In genomic region chr1:184069675-184070074, GRCh38 we compare ENCODE assay signal across 21 cellular contexts.
"Had no signal": no experiment of that assay in that cellular context is flagged by ENCODE, and none has a peak within 500 bp of the region (broad histone marks: within the 10 kb centered on the region; RNA-seq: fewer than 3 reads in every experiment).

No MANE protein-coding gene starts in this region.

- H2AFZ ChIP-seq: hepatocyte had no signal

- ATAC-seq: esophagus mucosa; natural killer cell; stimulated activated naive CD8-positive, alpha-beta T cell treated with anti-CD3 and anti-CD28 coated beads, Interleukin-15, amount 100 ng/mL, for 72 hours; T-helper 17 cell had no signal

- H3K27me3 ChIP-seq: adrenal gland, hepatocyte, upper lobe of left lung had no signal

- H3K9me3 ChIP-seq: adrenal gland, left ventricle myocardium inferior, upper lobe of left lung had no signal

- H3K27ac ChIP-seq: adrenal gland, coronary artery, hepatocyte, left ventricle myocardium inferior, skin epidermis, upper lobe of left lung had no signal

- H3K4me2 ChIP-seq: hepatocyte had no signal

- H3K79me2 ChIP-seq: hepatocyte had no signal

- H3K9me3 Mint-ChIP-seq: activated B cell treated with CpG ODN at 0.5 μM for 24 hours; activated naive CD4-positive, alpha-beta T cell treated with anti-CD3 and anti-CD28 coated beads for 36 hours; activated T-helper 2 cell treated with anti-CD3 and anti-CD28 coated beads, Interferon-gamma antibody, Interleukin-2, Interleukin-4, amounts not matched to agents 10 μg/mL and 5 μg/mL and 100 μg/mL, durations not matched to agents 14 hours and 24 hours and 36 hours; natural killer cell; stimulated activated naive CD8-positive, alpha-beta T cell treated with anti-CD3 and anti-CD28 coated beads, Interleukin-15, amount 100 ng/mL, for 72 hours had no signal

- H3K4me3 Mint-ChIP-seq: activated B cell treated with CpG ODN at 0.5 μM for 24 hours; activated naive CD4-positive, alpha-beta T cell treated with anti-CD3 and anti-CD28 coated beads for 36 hours; natural killer cell; stimulated activated naive CD8-positive, alpha-beta T cell treated with anti-CD3 and anti-CD28 coated beads, Interleukin-15, amount 100 ng/mL, for 72 hours; T-helper 17 cell had no signal

- H3K27ac Mint-ChIP-seq: activated B cell treated with CpG ODN at 0.5 μM for 24 hours; activated naive CD4-positive, alpha-beta T cell treated with anti-CD3 and anti-CD28 coated beads for 36 hours; activated T-helper 2 cell treated with anti-CD3 and anti-CD28 coated beads, Interferon-gamma antibody, Interleukin-2, Interleukin-4, amounts not matched to agents 10 μg/mL and 5 μg/mL and 100 μg/mL, durations not matched to agents 14 hours and 24 hours and 36 hours; natural killer cell; T-helper 17 cell had no signal

- H3K4me3 ChIP-seq: adrenal gland, coronary artery, hepatocyte, left ventricle myocardium inferior, skin epidermis, upper lobe of left lung had no signal

- H3K4me1 Mint-ChIP-seq: activated B cell treated with CpG ODN at 0.5 μM for 24 hours; stimulated activated naive CD8-positive, alpha-beta T cell treated with anti-CD3 and anti-CD28 coated beads, Interleukin-15, amount 100 ng/mL, for 72 hours had no signal

- H3K27me3 Mint-ChIP-seq: activated B cell treated with CpG ODN at 0.5 μM for 24 hours; stimulated activated naive CD8-positive, alpha-beta T cell treated with anti-CD3 and anti-CD28 coated beads, Interleukin-15, amount 100 ng/mL, for 72 hours; T-helper 17 cell had no signal

- H3K36me3 ChIP-seq: adrenal gland had no signal

- H3K4me1 ChIP-seq: adrenal gland, left ventricle myocardium inferior had no signal

- DNase-seq: activated B cell treated with CpG ODN at 0.5 μM for 24 hours; activated naive CD4-positive, alpha-beta T cell treated with anti-CD3 and anti-CD28 coated beads for 36 hours; activated T-cell treated with anti-CD3 and anti-CD28 coated beads for 4 hours; adrenal gland; central memory CD4-positive, alpha-beta T cell; kidney; left ventricle myocardium inferior; natural killer cell; nucleus accumbens; posterior cingulate gyrus; stimulated activated CD4-positive, alpha-beta T cell treated with anti-CD3 and anti-CD28 coated beads, Interleukin-15, amount 100 ng/mL, for 24 hours; stimulated activated CD4-positive, alpha-beta T cell treated with anti-CD3 and anti-CD28 coated beads, Interleukin-4, amount 100 ng/mL, for 4 hours; stimulated activated CD8-positive, alpha-beta memory T cell treated with anti-CD3 and anti-CD28 coated beads, Interleukin-4, amount 100 ng/mL, for 48 hours; stimulated activated naive CD8-positive, alpha-beta T cell treated with anti-CD3 and anti-CD28 coated beads, Interleukin-15, amount 100 ng/mL, for 72 hours; T-helper 17 cell; upper lobe of left lung had no signal
